1 cellular context compared by ENCODE assay signal in the genomic region with DNA sequence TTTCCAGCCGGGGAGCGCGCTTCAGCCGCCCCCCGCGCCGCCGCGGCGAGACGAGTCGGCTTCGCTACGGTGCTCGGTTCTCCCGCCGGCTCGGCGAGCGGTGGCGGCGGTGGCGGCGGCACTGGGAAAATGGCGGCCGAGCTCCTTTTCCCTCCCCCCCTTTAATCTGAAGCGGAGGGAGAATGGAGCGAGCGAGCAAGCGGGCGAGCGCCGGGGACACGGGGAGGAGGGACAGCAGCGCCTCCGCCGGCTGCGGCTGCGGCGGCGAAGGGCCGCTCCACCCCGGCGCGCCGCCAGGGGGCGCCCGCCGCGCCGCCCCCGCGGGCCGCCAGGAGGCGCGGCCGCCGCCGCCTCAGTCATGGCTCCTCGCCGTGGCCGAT.
A peak's percentile ranks its signal among the peaks of the same experiment; 100 is the strongest.
TF ChIP-seq lines count a peak whose summit lies in the region.

A gene with protein sequence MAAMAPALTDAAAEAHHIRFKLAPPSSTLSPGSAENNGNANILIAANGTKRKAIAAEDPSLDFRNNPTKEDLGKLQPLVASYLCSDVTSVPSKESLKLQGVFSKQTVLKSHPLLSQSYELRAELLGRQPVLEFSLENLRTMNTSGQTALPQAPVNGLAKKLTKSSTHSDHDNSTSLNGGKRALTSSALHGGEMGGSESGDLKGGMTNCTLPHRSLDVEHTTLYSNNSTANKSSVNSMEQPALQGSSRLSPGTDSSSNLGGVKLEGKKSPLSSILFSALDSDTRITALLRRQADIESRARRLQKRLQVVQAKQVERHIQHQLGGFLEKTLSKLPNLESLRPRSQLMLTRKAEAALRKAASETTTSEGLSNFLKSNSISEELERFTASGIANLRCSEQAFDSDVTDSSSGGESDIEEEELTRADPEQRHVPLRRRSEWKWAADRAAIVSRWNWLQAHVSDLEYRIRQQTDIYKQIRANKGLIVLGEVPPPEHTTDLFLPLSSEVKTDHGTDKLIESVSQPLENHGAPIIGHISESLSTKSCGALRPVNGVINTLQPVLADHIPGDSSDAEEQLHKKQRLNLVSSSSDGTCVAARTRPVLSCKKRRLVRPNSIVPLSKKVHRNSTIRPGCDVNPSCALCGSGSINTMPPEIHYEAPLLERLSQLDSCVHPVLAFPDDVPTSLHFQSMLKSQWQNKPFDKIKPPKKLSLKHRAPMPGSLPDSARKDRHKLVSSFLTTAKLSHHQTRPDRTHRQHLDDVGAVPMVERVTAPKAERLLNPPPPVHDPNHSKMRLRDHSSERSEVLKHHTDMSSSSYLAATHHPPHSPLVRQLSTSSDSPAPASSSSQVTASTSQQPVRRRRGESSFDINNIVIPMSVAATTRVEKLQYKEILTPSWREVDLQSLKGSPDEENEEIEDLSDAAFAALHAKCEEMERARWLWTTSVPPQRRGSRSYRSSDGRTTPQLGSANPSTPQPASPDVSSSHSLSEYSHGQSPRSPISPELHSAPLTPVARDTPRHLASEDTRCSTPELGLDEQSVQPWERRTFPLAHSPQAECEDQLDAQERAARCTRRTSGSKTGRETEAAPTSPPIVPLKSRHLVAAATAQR (N-terminal part only) (minus strand): TSS at position 184 of the 380 bp plus-strand sequence. CDS start 21,286 bp downstream, outside the sequence.

TF ChIP-seq in K562, 482 proteins besides CTCF, POLR2A, EP300 and RAD21 (continued from another document and continues in another):
- TF ChIP-seq, protein P1, sequence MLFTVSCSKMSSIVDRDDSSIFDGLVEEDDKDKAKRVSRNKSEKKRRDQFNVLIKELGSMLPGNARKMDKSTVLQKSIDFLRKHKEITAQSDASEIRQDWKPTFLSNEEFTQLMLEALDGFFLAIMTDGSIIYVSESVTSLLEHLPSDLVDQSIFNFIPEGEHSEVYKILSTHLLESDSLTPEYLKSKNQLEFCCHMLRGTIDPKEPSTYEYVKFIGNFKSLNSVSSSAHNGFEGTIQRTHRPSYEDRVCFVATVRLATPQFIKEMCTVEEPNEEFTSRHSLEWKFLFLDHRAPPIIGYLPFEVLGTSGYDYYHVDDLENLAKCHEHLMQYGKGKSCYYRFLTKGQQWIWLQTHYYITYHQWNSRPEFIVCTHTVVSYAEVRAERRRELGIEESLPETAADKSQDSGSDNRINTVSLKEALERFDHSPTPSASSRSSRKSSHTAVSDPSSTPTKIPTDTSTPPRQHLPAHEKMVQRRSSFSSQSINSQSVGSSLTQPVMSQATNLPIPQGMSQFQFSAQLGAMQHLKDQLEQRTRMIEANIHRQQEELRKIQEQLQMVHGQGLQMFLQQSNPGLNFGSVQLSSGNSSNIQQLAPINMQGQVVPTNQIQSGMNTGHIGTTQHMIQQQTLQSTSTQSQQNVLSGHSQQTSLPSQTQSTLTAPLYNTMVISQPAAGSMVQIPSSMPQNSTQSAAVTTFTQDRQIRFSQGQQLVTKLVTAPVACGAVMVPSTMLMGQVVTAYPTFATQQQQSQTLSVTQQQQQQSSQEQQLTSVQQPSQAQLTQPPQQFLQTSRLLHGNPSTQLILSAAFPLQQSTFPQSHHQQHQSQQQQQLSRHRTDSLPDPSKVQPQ (CRISPR knock-in tag; IDR thresholded peaks at IDR 0.05; ENCODE audit: borderline replicate concordance): no peak
- TF ChIP-seq FOXA1 (IDR thresholded peaks at IDR 0.05; ENCODE audit: borderline replicate concordance) (no peak), ZNF316 (IDR thresholded peaks at IDR 0.05) (no peak), GTF2E2 (tag; IDR thresholded peaks at IDR 0.05) (no peak), RBM22 (IDR thresholded peaks at IDR 0.05; ENCODE audit: low read depth, low read length, poor library complexity, severe bottlenecking) (peak; percentile 64), CREM (IDR thresholded peaks at IDR 0.05; ENCODE audit: low read depth) (peak; percentile 59), ZNF282 (CRISPR knock-in tag; IDR thresholded peaks at IDR 0.05) (no peak), SETDB1 (IDR thresholded peaks at IDR 0.05; ENCODE audit: low read length) (peak; percentile 39), ZNF23 (CRISPR knock-in tag; IDR thresholded peaks at IDR 0.05) (no peak), FOXJ2 (tag; IDR thresholded peaks at IDR 0.05) (no peak), TEAD1 (CRISPR knock-in tag; IDR thresholded peaks at IDR 0.05) (0 out of 4 replicates have a peak, but pooled peaks of 1 of the 2 experiments have one; percentile 25), SMARCA4 (IDR thresholded peaks at IDR 0.05) (no peak), HNRNPLL (IDR thresholded peaks at IDR 0.05; ENCODE audit: low read depth, low read length, poor library complexity, severe bottlenecking) (no peak), ZNF695 (CRISPR knock-in tag; IDR thresholded peaks at IDR 0.05) (no peak), HLTF (IDR thresholded peaks at IDR 0.05) (no peak), RFX7 (CRISPR knock-in tag; IDR thresholded peaks at IDR 0.05) (no peak), NFRKB (IDR thresholded peaks at IDR 0.05; ENCODE audit: low read depth) (peak; percentile 83), GABPA (tag; conservative IDR thresholded peaks at IDR 0.05; ENCODE audit: low read depth) (no peak), TRIM28 (IDR thresholded peaks at IDR 0.05) (no peak), NR4A1 (CRISPR knock-in tag; IDR thresholded peaks at IDR 0.05) (no peak), NR4A1 (tag; IDR thresholded peaks at IDR 0.05) (no peak), KDM4B (IDR thresholded peaks at IDR 0.05; ENCODE audit: borderline replicate concordance in 2 of 2, low read depth in 1 of 2) (peak in 1 of 2 experiments; percentile 35; a peak in 2 of 4 replicates), YBX1 (IDR thresholded peaks at IDR 0.05) (no peak)
- TF ChIP-seq, protein P2, sequence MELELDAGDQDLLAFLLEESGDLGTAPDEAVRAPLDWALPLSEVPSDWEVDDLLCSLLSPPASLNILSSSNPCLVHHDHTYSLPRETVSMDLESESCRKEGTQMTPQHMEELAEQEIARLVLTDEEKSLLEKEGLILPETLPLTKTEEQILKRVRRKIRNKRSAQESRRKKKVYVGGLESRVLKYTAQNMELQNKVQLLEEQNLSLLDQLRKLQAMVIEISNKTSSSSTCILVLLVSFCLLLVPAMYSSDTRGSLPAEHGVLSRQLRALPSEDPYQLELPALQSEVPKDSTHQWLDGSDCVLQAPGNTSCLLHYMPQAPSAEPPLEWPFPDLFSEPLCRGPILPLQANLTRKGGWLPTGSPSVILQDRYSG (tag; conservative IDR thresholded peaks at IDR 0.05; ENCODE audit: low read depth): no peak
- TF ChIP-seq, protein P3, sequence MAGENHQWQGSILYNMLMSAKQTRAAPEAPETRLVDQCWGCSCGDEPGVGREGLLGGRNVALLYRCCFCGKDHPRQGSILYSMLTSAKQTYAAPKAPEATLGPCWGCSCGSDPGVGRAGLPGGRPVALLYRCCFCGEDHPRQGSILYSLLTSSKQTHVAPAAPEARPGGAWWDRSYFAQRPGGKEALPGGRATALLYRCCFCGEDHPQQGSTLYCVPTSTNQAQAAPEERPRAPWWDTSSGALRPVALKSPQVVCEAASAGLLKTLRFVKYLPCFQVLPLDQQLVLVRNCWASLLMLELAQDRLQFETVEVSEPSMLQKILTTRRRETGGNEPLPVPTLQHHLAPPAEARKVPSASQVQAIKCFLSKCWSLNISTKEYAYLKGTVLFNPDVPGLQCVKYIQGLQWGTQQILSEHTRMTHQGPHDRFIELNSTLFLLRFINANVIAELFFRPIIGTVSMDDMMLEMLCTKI (IDR thresholded peaks at IDR 0.05; ENCODE audit: partially characterized antibody): no peak
- TF ChIP-seq, protein P4, sequence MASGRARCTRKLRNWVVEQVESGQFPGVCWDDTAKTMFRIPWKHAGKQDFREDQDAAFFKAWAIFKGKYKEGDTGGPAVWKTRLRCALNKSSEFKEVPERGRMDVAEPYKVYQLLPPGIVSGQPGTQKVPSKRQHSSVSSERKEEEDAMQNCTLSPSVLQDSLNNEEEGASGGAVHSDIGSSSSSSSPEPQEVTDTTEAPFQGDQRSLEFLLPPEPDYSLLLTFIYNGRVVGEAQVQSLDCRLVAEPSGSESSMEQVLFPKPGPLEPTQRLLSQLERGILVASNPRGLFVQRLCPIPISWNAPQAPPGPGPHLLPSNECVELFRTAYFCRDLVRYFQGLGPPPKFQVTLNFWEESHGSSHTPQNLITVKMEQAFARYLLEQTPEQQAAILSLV (tag; IDR thresholded peaks at IDR 0.05): no peak
- TF ChIP-seq, protein P5, sequence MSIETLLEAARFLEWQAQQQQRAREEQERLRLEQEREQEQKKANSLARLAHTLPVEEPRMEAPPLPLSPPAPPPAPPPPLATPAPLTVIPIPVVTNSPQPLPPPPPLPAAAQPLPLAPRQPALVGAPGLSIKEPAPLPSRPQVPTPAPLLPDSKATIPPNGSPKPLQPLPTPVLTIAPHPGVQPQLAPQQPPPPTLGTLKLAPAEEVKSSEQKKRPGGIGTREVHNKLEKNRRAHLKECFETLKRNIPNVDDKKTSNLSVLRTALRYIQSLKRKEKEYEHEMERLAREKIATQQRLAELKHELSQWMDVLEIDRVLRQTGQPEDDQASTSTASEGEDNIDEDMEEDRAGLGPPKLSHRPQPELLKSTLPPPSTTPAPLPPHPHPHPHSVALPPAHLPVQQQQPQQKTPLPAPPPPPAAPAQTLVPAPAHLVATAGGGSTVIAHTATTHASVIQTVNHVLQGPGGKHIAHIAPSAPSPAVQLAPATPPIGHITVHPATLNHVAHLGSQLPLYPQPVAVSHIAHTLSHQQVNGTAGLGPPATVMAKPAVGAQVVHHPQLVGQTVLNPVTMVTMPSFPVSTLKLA (conservative IDR thresholded peaks at IDR 0.05): no peak
- TF ChIP-seq, protein P6, sequence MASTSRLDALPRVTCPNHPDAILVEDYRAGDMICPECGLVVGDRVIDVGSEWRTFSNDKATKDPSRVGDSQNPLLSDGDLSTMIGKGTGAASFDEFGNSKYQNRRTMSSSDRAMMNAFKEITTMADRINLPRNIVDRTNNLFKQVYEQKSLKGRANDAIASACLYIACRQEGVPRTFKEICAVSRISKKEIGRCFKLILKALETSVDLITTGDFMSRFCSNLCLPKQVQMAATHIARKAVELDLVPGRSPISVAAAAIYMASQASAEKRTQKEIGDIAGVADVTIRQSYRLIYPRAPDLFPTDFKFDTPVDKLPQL (IDR thresholded peaks at IDR 0.05; ENCODE audit: extremely low read depth, insufficient read length): no peak
- TF ChIP-seq, protein P7, sequence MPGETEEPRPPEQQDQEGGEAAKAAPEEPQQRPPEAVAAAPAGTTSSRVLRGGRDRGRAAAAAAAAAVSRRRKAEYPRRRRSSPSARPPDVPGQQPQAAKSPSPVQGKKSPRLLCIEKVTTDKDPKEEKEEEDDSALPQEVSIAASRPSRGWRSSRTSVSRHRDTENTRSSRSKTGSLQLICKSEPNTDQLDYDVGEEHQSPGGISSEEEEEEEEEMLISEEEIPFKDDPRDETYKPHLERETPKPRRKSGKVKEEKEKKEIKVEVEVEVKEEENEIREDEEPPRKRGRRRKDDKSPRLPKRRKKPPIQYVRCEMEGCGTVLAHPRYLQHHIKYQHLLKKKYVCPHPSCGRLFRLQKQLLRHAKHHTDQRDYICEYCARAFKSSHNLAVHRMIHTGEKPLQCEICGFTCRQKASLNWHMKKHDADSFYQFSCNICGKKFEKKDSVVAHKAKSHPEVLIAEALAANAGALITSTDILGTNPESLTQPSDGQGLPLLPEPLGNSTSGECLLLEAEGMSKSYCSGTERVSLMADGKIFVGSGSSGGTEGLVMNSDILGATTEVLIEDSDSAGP (CRISPR knock-in tag; IDR thresholded peaks at IDR 0.05): no peak
- TF ChIP-seq, protein P8, sequence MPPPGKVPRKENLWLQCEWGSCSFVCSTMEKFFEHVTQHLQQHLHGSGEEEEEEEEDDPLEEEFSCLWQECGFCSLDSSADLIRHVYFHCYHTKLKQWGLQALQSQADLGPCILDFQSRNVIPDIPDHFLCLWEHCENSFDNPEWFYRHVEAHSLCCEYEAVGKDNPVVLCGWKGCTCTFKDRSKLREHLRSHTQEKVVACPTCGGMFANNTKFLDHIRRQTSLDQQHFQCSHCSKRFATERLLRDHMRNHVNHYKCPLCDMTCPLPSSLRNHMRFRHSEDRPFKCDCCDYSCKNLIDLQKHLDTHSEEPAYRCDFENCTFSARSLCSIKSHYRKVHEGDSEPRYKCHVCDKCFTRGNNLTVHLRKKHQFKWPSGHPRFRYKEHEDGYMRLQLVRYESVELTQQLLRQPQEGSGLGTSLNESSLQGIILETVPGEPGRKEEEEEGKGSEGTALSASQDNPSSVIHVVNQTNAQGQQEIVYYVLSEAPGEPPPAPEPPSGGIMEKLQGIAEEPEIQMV (tag; conservative IDR thresholded peaks at IDR 0.05; ENCODE audit: low read depth): no peak
- TF ChIP-seq, protein P9, sequence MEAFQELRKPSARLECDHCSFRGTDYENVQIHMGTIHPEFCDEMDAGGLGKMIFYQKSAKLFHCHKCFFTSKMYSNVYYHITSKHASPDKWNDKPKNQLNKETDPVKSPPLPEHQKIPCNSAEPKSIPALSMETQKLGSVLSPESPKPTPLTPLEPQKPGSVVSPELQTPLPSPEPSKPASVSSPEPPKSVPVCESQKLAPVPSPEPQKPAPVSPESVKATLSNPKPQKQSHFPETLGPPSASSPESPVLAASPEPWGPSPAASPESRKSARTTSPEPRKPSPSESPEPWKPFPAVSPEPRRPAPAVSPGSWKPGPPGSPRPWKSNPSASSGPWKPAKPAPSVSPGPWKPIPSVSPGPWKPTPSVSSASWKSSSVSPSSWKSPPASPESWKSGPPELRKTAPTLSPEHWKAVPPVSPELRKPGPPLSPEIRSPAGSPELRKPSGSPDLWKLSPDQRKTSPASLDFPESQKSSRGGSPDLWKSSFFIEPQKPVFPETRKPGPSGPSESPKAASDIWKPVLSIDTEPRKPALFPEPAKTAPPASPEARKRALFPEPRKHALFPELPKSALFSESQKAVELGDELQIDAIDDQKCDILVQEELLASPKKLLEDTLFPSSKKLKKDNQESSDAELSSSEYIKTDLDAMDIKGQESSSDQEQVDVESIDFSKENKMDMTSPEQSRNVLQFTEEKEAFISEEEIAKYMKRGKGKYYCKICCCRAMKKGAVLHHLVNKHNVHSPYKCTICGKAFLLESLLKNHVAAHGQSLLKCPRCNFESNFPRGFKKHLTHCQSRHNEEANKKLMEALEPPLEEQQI (IDR thresholded peaks at IDR 0.05): no peak
- TF ChIP-seq, protein P10, sequence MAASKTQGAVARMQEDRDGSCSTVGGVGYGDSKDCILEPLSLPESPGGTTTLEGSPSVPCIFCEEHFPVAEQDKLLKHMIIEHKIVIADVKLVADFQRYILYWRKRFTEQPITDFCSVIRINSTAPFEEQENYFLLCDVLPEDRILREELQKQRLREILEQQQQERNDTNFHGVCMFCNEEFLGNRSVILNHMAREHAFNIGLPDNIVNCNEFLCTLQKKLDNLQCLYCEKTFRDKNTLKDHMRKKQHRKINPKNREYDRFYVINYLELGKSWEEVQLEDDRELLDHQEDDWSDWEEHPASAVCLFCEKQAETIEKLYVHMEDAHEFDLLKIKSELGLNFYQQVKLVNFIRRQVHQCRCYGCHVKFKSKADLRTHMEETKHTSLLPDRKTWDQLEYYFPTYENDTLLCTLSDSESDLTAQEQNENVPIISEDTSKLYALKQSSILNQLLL (CRISPR knock-in tag; IDR thresholded peaks at IDR 0.05; ENCODE audit: borderline replicate concordance): no peak
- TF ChIP-seq, protein P11, sequence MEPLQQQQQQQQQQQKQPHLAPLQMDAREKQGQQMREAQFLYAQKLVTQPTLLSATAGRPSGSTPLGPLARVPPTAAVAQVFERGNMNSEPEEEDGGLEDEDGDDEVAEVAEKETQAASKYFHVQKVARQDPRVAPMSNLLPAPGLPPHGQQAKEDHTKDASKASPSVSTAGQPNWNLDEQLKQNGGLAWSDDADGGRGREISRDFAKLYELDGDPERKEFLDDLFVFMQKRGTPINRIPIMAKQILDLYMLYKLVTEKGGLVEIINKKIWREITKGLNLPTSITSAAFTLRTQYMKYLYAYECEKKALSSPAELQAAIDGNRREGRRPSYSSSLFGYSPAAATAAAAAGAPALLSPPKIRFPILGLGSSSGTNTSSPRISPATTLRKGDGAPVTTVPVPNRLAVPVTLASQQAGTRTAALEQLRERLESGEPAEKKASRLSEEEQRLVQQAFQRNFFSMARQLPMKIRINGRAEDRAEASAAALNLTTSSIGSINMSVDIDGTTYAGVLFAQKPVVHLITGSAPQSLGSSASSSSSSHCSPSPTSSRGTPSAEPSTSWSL (CRISPR knock-in tag; IDR thresholded peaks at IDR 0.05; ENCODE audit: borderline replicate concordance): no peak
